Comparison of ENCODE assay signal across 8 cellular contexts in the genomic region with DNA sequence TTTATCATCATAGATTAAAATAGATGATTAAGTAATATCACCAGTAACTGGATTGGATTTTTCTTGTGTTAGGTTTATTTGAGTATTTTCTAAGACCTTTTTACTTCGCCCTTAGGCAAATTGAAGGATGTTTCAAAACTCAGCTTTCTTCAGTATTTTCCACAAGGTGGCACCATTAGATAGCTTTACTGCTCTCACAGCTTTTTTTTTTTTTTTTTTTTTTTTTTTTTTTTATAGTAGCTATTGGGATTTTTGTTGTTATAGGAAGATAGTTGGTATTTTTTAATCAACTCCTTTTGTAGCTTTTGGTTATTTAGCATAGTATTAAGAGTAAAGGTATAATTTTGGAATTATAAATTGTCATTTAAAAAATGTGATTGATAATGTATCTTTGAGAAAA. TPM values are rescaled to one million over a fixed set of nuclear protein-coding genes. Genes with fewer than 3 reads are reported as not detected.
DNase-seq lines count a peak whose midpoint lies in the region; ATAC-seq, FAIRE-seq and TF ChIP-seq lines count a peak whose summit lies in the region.
"Not testable (repeated sequence)": the region's sequence is repeated elsewhere in the genome, so short reads cannot be mapped to it uniquely, and the experiment has no call there.

No MANE protein-coding gene starts in this region.

- H3K9ac ChIP-seq in kidney (ENCODE audit: low read length in 2 of 2): not testable (repeated sequence)

- H3K4me3 ChIP-seq in kidney (ENCODE audit: low read length in 2 of 2); aorta (ENCODE audit: low read length in 2 of 2): not testable (repeated sequence)

- H3K4me1 Mint-ChIP-seq in nephron progenitor cell: not testable (repeated sequence)

- not testable (repeated sequence) for H3K27me3 ChIP-seq in aorta (ENCODE audit: control insufficient read depth in 1 of 2, insufficient read depth in 2 of 2, low read length in 1 of 2)

- FAIRE-seq in TTC549 (lab: Jason Lieb, UNC) (peak; percentile 95), endometrium (lab: Jason Lieb, UNC) (peak; percentile 97), kidney (lab: Jason Lieb, UNC) (peak; percentile 98)

- H3K36me3 ChIP-seq in kidney (ENCODE audit: control insufficient read depth in 1 of 2, insufficient read depth in 2 of 2, low read length in 2 of 2); aorta (ENCODE audit: control insufficient read depth in 1 of 2, insufficient read depth in 2 of 2, low read length in 1 of 2): not testable (repeated sequence)

- peak; percentile 46 for ATAC-seq in aorta (ENCODE audit: low FRiP score)

- 50% methylated on average over 1 of the region's 1 CpG; no CpG with 5 or more reads in 1 of the 2 donors for WGBS in aorta, 2 donors

- not testable (repeated sequence) for H3K9me3 Mint-ChIP-seq in nephron progenitor cell

- H3K27ac ChIP-seq in kidney (ENCODE audit: low read depth in 2 of 2, low read length in 2 of 2); aorta (ENCODE audit: low read depth in 1 of 2, low read length in 2 of 2): not testable (repeated sequence)

- H3K9me3 ChIP-seq in kidney (ENCODE audit: control insufficient read depth in 1 of 2, low read length in 2 of 2); aorta (ENCODE audit: control insufficient read depth, low read length): not testable (repeated sequence)

- not testable (repeated sequence) for H3K27ac Mint-ChIP-seq in nephron progenitor cell

- not testable (repeated sequence) for H3K27me3 Mint-ChIP-seq in nephron progenitor cell (ENCODE audit: low read depth, poor library complexity)

- peak; percentile 16 for DNase-seq in DMS 273 (lab: John Stamatoyannopoulos, UW; ENCODE audit: unreplicated experiment)
- DNase-seq in HT1080 (ENCODE audit: low read depth): peak; percentile 23
- peak; percentile 16 for DNase-seq in NCI-H2227 (lab: John Stamatoyannopoulos, UW; ENCODE audit: unreplicated experiment)
- DNase-seq in kidney, nephron progenitor cell, aorta: not testable (repeated sequence)

- intact Hi-C loops in kidney (cut with DNase I): not testable (repeated sequence)
- intact Hi-C loops in aorta (cut with DNase I): loop anchor here in 1 of 2 donors (5.0 kb wide), 1 partner anchor 304 kb away; no protein-coding TSS in a partner anchor

- not testable (repeated sequence) for H3K4me3 Mint-ChIP-seq in nephron progenitor cell

- H3K4me1 ChIP-seq in kidney (ENCODE audit: control insufficient read depth in 1 of 2, insufficient read depth in 1 of 2, low read depth in 1 of 2, low read length in 2 of 2); aorta (ENCODE audit: control insufficient read depth in 1 of 2, insufficient read depth in 2 of 2, low read length in 2 of 2): not testable (repeated sequence)

- not testable (repeated sequence) for H3K36me3 Mint-ChIP-seq in nephron progenitor cell (ENCODE audit: low read depth)

- TF ChIP-seq CTCF in kidney (IDR thresholded peaks at IDR 0.05; ENCODE audit: borderline replicate concordance, extremely low read depth, insufficient read depth): peak; percentile 8
- TF ChIP-seq CTCF in nephron progenitor cell (IDR thresholded peaks at IDR 0.05): peak; percentile 43

RNA-seq across cellular contexts. Expression of gene FAM185A, which starts 9.4 kb away (rescaled TPM):
- 6.9 and 8.2 TPM in 2 replicates for total RNA-seq in HT1080 (2014; rRNA removed; shearing (Covaris generic))
- 3.8 and 4.5 TPM in 2 replicates for polyA plus RNA-seq in HT1080 (2015; cell fraction: cytosol; rRNA removed)
- 11.1 and 15.1 TPM in 2 replicates for polyA plus RNA-seq in HT1080 (2015; cell fraction: nucleus; rRNA removed)
- total RNA-seq in kidney: 10.4 TPM
- 6.5 TPM for polyA plus RNA-seq in kidney (ENCODE audit: insufficient read depth, low read depth, low replicate concordance)
- 10 to 100 TPM in 1 of 2 donors, 1 to 10 TPM in 1; 6.5 to 12.6 TPM for total RNA-seq in aorta
- 1 to 10 TPM; 3.6 to 6.1 TPM for polyA plus RNA-seq in aorta
